22 cellular contexts compared by ENCODE assay signal in genomic region chr19:40582467-40582866, GRCh38.
"Had no signal": no experiment of that assay in that cellular context is flagged by ENCODE, and none has a peak within 500 bp of the region (broad histone marks: within the 10 kb centered on the region; RNA-seq: fewer than 3 reads in every experiment).

No MANE protein-coding gene starts in this region.

- H3K9me3 Mint-ChIP-seq: activated naive CD8-positive, alpha-beta T cell treated with anti-CD3 and anti-CD28 coated beads for 36 hours; brain; naive B cell; T-helper 1 cell treated with Interleukin-12 subunit alpha and Interleukin-12 subunit beta and Interleukin-4 antibody, amounts not matched to agents 30 μg/mL and 1 μg/mL, for 36 hours; WTC11 had no signal

- H3K27ac ChIP-seq: coronary artery, left lung, neutrophil, parathyroid adenoma, tibial artery, vagina had no signal

- DNase-seq: activated CD4-positive, alpha-beta T cell treated with anti-CD3 and anti-CD28 coated beads for 48 hours; activated effector memory CD4-positive, alpha-beta T cell treated with Interleukin-2 at 50 U/mL for 16 hours; activated naive CD8-positive, alpha-beta T cell treated with anti-CD3 and anti-CD28 coated beads for 36 hours; central memory CD4-positive, alpha-beta T cell; effector memory CD4-positive, alpha-beta T cell; foreskin fibroblast; kidney; left lung; mammary epithelial cell; naive B cell; retina; stimulated activated CD4-positive, alpha-beta T cell treated with anti-CD3 and anti-CD28 coated beads, Interleukin-12 subunit alpha, Interleukin-12 subunit beta, amount 100 ng/mL, for 4 hours; stimulated activated CD4-positive, alpha-beta T cell treated with anti-CD3 and anti-CD28 coated beads, Interleukin-2, amount 100 ng/mL, for 24 hours; tibial artery had no signal

- H3K4me1 ChIP-seq: parathyroid adenoma had no signal

- H3K27ac Mint-ChIP-seq: activated naive CD8-positive, alpha-beta T cell treated with anti-CD3 and anti-CD28 coated beads for 36 hours; T-helper 1 cell treated with Interleukin-12 subunit alpha and Interleukin-12 subunit beta and Interleukin-4 antibody, amounts not matched to agents 30 μg/mL and 1 μg/mL, for 36 hours; WTC11 had no signal

- H3K4me3 Mint-ChIP-seq: activated naive CD8-positive, alpha-beta T cell treated with anti-CD3 and anti-CD28 coated beads for 36 hours; brain; T-helper 1 cell treated with Interleukin-12 subunit alpha and Interleukin-12 subunit beta and Interleukin-4 antibody, amounts not matched to agents 30 μg/mL and 1 μg/mL, for 36 hours; WTC11 had no signal

- ATAC-seq: left lung, WTC11 had no signal

- H3K9me3 ChIP-seq: left lung, neutrophil, tibial artery, vagina had no signal

- FAIRE-seq: kidney, TTC549 had no signal

- H3K27me3 Mint-ChIP-seq: activated naive CD8-positive, alpha-beta T cell treated with anti-CD3 and anti-CD28 coated beads for 36 hours; brain; naive B cell had no signal

- H3K4me3 ChIP-seq: coronary artery, left lung, tibial artery, vagina had no signal

- H3K9ac ChIP-seq: parathyroid adenoma had no signal

- H3K27me3 ChIP-seq: left lung, neutrophil, tibial artery, vagina had no signal
